9 cellular contexts compared by ENCODE assay signal in the genomic region with DNA sequence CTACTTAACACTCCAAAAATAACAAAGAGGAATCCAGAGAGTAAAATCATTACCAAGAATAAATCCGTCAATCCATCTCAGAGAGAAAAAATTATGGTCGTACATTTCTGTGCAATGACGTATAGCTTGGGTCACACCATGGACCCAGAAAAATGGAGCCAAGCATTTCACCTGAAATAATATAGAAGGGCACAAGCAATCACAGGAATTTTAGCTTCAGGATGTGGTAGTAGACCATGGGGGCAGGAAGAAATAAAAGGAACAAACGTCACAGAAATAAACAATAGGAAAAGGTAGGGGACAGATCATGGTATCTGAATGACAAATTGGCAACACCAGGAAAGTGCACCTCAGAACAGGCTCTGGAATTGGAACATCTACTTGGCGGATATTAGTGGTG.
"Had no signal": no experiment of that assay in that cellular context is flagged by ENCODE, and none has a peak within 500 bp of the region (broad histone marks: within the 10 kb centered on the region; RNA-seq: fewer than 3 reads in every experiment).

No MANE protein-coding gene starts in this region.

- H3K4me1 Mint-ChIP-seq: GM23338, H9 had no signal

- H3K36me3 ChIP-seq: HAP-1 had no signal

- ATAC-seq: GM23338, HCT116 had no signal

- H3K4me1 ChIP-seq: HAP-1 had no signal

- H3K9me3 ChIP-seq: HAP-1 had no signal

- H3K9me3 Mint-ChIP-seq: GM23338, H9, HFFc6 had no signal

- H3K27ac ChIP-seq: GM23248 had no signal

- H3K4me3 ChIP-seq: GM23248, GM23338, HAP-1 had no signal

- H3K4me3 Mint-ChIP-seq: GM23338, H9, HFFc6 had no signal

- H3K27ac Mint-ChIP-seq: GM23338, H9, HFFc6 had no signal

- DNase-seq: GM23248, GOT3, H7, H9, HCEC 1CT, HFFc6 had no signal
